In genomic region chr1:155895617-155896016, GRCh38 we compare ENCODE assay signal across 18 cellular contexts. TPM values are rescaled to one million over a fixed set of nuclear protein-coding genes. Genes with fewer than 3 reads are reported as not detected.
"Had no signal": no experiment of that assay in that cellular context is flagged by ENCODE, and none has a peak within 500 bp of the region (broad histone marks: within the 10 kb centered on the region; RNA-seq: fewer than 3 reads in every experiment).

No MANE protein-coding gene starts in this region.

RNA-seq across cellular contexts. Expression of gene RXFP4, which starts 45.8 kb away (rescaled TPM):
- total RNA-seq: activated B cell treated with CpG ODN at 0.5 μM for 24 hours; activated CD8-positive, alpha-beta memory T cell treated with anti-CD3 and anti-CD28 coated beads for 36 hours; activated CD8-positive, alpha-beta memory T cell treated with anti-CD3 and anti-CD28 coated beads, Interleukin-2, amount 10 ng/mL, durations not matched to agents 7 days and 5 days; activated CD8-positive, alpha-beta T cell treated with anti-CD3 and anti-CD28 coated beads, Interleukin-2, amount 10 ng/mL, durations not matched to agents 7 days and 5 days; activated T-helper 2 cell treated with anti-CD3 and anti-CD28 coated beads, Interferon-gamma antibody, Interleukin-2, Interleukin-4, amounts not matched to agents 10 μg/mL and 5 μg/mL and 100 μg/mL, durations not matched to agents 14 hours and 24 hours and 36 hours; adrenal gland; aorta; bronchial epithelial cell; cardiac septum; cerebellum; dorsolateral prefrontal cortex; endodermal cell; esophagus squamous epithelium; fibroblast of lung; fibroblast of villous mesenchyme; glomerular endothelial cell; heart right ventricle; T-helper 17 cell had no signal
